Comparison of ENCODE assay signal across 8 cellular contexts in the genomic region with DNA sequence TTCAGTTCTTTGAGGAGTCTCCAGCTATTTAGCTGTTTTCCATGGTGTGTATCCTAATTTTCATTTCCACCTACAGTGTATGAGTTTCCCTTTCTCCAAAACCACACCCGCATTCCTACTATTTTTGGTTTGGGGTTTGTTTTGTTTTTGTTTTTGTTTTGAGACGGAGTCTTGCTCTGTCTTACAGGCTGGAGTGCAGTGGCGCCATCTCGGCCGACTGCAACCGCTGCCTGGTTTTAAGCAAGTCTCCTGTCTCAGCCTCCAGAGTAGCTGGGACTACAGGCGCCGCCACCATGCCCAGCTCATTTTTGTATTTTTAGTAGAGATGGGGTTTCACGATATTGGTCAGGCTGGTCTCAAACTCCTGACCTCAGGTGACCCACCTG.
DNase-seq lines count a peak whose midpoint lies in the region; ATAC-seq, FAIRE-seq and TF ChIP-seq lines count a peak whose summit lies in the region.
"Not testable (repeated sequence)": the region's sequence is repeated elsewhere in the genome, so short reads cannot be mapped to it uniquely, and the experiment has no call there.

No MANE protein-coding gene starts in this region.

- not testable (repeated sequence) for H3K27me3 ChIP-seq in duodenal mucosa (ENCODE audit: control insufficient read depth in 1 of 2, insufficient read depth in 2 of 2, low read length in 2 of 2)

- not testable (repeated sequence) for TF ChIP-seq CTCF in AG10803 (conservative IDR thresholded peaks at IDR 0.05; ENCODE audit: low read length); kidney (IDR thresholded peaks at IDR 0.05; ENCODE audit: borderline replicate concordance, extremely low read depth, insufficient read depth); retinal pigment epithelial cell (conservative IDR thresholded peaks at IDR 0.05; ENCODE audit: low read depth, low read length)

- not testable (repeated sequence) for H3K9me3 ChIP-seq in duodenal mucosa (ENCODE audit: control insufficient read depth in 1 of 2, low read length in 2 of 2); kidney (ENCODE audit: control insufficient read depth in 1 of 2, low read length in 2 of 2)

- FAIRE-seq in kidney (lab: Jason Lieb, UNC) = not testable (repeated sequence)

- DNase-seq in AG10803 (ENCODE audit: low read depth) = peak; percentile 56
- peak; percentile 12 for DNase-seq in NCI-H1092 treated with DMSO at 0.1 percent for 48 hours (lab: John Stamatoyannopoulos, UW)
- DNase-seq in activated CD4-positive, alpha-beta T cell treated with anti-CD3 and anti-CD28 coated beads for 48 hours = peak; percentile 37
- DNase-seq in kidney = peak; percentile 65
- DNase-seq in retinal pigment epithelial cell (ENCODE audit: low read depth) = not testable (repeated sequence)

- ATAC-seq in GM19025 (IDR thresholded peaks at IDR 0.05; ENCODE audit: low read depth, unreplicated experiment) (peak; percentile 24), HG02943 (IDR thresholded peaks at IDR 0.05; ENCODE audit: low read depth, unreplicated experiment) (peak; percentile 47)

- not testable (repeated sequence) for H3K36me3 ChIP-seq in duodenal mucosa (ENCODE audit: control insufficient read depth in 1 of 2, insufficient read depth in 2 of 2, low read length in 2 of 2); kidney (ENCODE audit: control insufficient read depth in 1 of 2, insufficient read depth in 2 of 2, low read length in 2 of 2)

- H3K9ac ChIP-seq in duodenal mucosa (ENCODE audit: low read depth in 1 of 2, low read length in 2 of 2) = peak overlapping the region; percentile 10 to 12
- H3K9ac ChIP-seq in kidney (ENCODE audit: low read length in 2 of 2) = peak overlapping the region in 1 of 2 donors; percentile 71

- H3K27ac ChIP-seq in duodenal mucosa (ENCODE audit: low read depth, low read length); kidney (ENCODE audit: low read depth in 2 of 2, low read length in 2 of 2): not testable (repeated sequence)

- not testable (repeated sequence) for H3K4me1 ChIP-seq in duodenal mucosa (ENCODE audit: control insufficient read depth in 1 of 2, insufficient read depth in 2 of 2, low read length in 2 of 2); kidney (ENCODE audit: control insufficient read depth in 1 of 2, insufficient read depth in 1 of 2, low read depth in 1 of 2, low read length in 2 of 2)

- intact Hi-C loops in kidney (cut with DNase I) = not testable (repeated sequence)

- H3K4me3 ChIP-seq in AG10803 (ENCODE audit: low read length) = peak overlapping the region; percentile 89
- H3K4me3 ChIP-seq in duodenal mucosa (ENCODE audit: low read depth in 1 of 2, low read length in 2 of 2) = peak overlapping the region; percentile 82 to 90
- peak overlapping the region; percentile 82 to 83 for H3K4me3 ChIP-seq in kidney (ENCODE audit: low read length in 2 of 2)
- H3K4me3 ChIP-seq in retinal pigment epithelial cell (ENCODE audit: low read length) = peak overlapping the region; percentile 80
